12 cellular contexts compared by ENCODE assay signal in the genomic region with DNA sequence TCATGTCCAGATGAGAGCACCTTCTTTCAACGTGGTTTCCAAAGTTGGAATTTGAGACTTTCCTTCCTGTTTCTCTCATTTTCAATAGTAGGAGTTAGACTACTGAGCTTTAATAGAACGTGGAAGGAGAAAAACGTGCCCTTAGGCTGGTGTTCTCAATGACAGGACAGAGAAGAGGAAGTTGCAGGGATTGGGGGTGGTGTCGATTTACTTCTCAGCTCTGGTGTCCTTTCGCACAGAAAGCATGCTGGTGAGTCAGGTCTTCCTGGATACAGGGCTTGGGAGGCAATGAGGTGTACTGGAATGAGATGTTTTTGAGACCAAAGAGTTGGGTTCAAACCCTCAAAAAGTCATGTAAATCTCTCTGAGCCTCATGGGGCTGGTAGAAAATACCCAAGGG.
DNase-seq lines count a peak whose midpoint lies in the region; ATAC-seq and TF ChIP-seq lines count a peak whose summit lies in the region.
"Had no signal": no experiment of that assay in that cellular context is flagged by ENCODE, and none has a peak within 500 bp of the region (broad histone marks: within the 10 kb centered on the region; RNA-seq: fewer than 3 reads in every experiment).

No MANE protein-coding gene starts in this region.

- peaks cover 17% of the 10 kb centered on the region for H3K4me1 ChIP-seq in foreskin keratinocyte
- H3K4me1 ChIP-seq: BE2C had no signal

- no peaks in the 10 kb centered on the region for H3K27me3 ChIP-seq in foreskin keratinocyte
- H3K27me3 ChIP-seq: BE2C had no signal

- H3K27ac ChIP-seq in foreskin keratinocyte, result no peak overlapping the region
- H3K27ac ChIP-seq: thoracic aorta had no signal

- ATAC-seq in foreskin keratinocyte (peak; percentile 86), HG02759 (IDR thresholded peaks at IDR 0.05; ENCODE audit: unreplicated experiment) (no peak), GM21619 (IDR thresholded peaks at IDR 0.05; ENCODE audit: unreplicated experiment) (no peak), HG03175 (IDR thresholded peaks at IDR 0.05; ENCODE audit: unreplicated experiment) (no peak)
- ATAC-seq: Panc1 had no signal

- TF ChIP-seq CTCF in foreskin keratinocyte (conservative IDR thresholded peaks at IDR 0.05), result no peak

- DNase-seq in A172 (ENCODE audit: low spot score) (peak; percentile 66), HK-2 (ENCODE audit: unreplicated experiment) (peak; percentile 50), SKM-1 (lab: John Stamatoyannopoulos, UW; ENCODE audit: unreplicated experiment) (peak; percentile 65), foreskin keratinocyte (peak; percentile 89 to 95), GOT3 (lab: John Stamatoyannopoulos, UW) (no peak)
- DNase-seq: BE2C; stimulated activated CD4-positive, alpha-beta T cell treated with anti-CD3 and anti-CD28 coated beads, Interleukin-15, amount 100 ng/mL, for 24 hours had no signal
